In the genomic region with DNA sequence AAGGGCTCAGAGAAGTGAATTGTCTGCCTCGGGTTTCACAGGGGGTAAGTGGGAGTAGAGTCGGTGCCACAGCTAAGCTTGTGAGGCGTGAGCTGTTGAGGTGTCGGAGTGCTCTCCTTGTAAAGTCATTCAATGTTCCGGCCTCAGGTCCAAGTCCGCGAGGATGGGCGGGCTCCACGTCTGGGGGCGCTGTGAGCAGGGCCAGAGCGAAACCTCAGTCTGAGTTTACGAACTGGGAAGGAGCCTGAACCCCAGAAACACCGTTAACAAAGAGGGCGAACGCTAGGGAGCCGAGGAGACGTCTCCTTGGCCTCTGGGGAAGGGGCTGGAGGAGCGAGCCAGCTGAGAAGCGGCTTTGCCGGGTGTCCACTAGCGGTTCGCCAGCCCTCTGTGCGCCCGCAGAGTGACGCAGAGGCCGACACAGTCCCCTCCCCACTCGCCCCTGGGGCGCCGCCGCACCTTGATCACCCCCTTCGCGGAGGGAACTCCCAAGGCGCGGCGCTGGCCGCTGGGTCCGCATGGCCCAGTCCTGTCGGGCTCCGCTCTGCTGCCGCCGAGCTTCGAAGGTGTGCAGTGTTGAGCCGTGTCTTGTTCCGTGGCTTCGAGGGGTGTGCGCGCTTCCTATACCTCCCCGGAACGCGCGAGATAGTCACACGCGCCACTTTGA, we compare ENCODE assay signal across 14 cellular contexts. TPM values are rescaled to one million over a fixed set of nuclear protein-coding genes. Genes with fewer than 3 reads are reported as not detected.
DNase-seq lines count a peak whose midpoint lies in the region; ATAC-seq and TF ChIP-seq lines count a peak whose summit lies in the region.
"Had no signal": no experiment of that assay in that cellular context is flagged by ENCODE, and none has a peak within 500 bp of the region (broad histone marks: within the 10 kb centered on the region; RNA-seq: fewer than 3 reads in every experiment).

No MANE protein-coding gene starts in this region.

- CTCF ChIA-PET in RWPE1 (lab: Yijun Ruan, JAX): interaction anchor here (0.8 to 1.1 kb wide), 3 partner anchors 150 to 649 kb away, joined by 4 read pairs; a partner anchor contains a TSS

- H4K20me1 ChIP-seq in DND-41 (ENCODE audit: insufficient read depth, low read length) (peaks cover 31% of the 10 kb centered on the region), neural cell (ENCODE audit: insufficient read depth) (no peaks in the 10 kb centered on the region)

- H3K27ac ChIP-seq in DND-41 (ENCODE audit: low read length) (peak overlapping the region; percentile 95), RWPE2 (ENCODE audit: poor library complexity, severe bottlenecking) (no peak overlapping the region), right cardiac atrium (ENCODE audit: low read length) (no peak overlapping the region), neural cell (ENCODE audit: low read length) (no peak overlapping the region), RWPE1 (no peak overlapping the region; the same call in 1 of the 2 replicates)
- H3K27ac ChIP-seq: C4-2B, esophagus squamous epithelium, ovary had no signal

- TF ChIP-seq CTCF in DND-41 (IDR thresholded peaks at IDR 0.05; ENCODE audit: borderline replicate concordance, extremely low read depth, low read length, poor library complexity, severe bottlenecking): no peak
- no peak for TF ChIP-seq CTCF in RWPE2 (IDR thresholded peaks at IDR 0.05; ENCODE audit: poor library complexity, severe bottlenecking)
- no peak for TF ChIP-seq CTCF in neural cell (IDR thresholded peaks at IDR 0.05; ENCODE audit: poor library complexity, severe bottlenecking)
- TF ChIP-seq CTCF in RWPE1 (conservative IDR thresholded peaks at IDR 0.05; ENCODE audit: low read depth): no peak

- H2AFZ ChIP-seq in DND-41 (ENCODE audit: low read depth, low read length) (no peak overlapping the region), neural cell (ENCODE audit: low read depth, low read length) (no peak overlapping the region)

- peaks cover 75% of the 10 kb centered on the region for H3K4me1 ChIP-seq in DND-41 (ENCODE audit: insufficient read depth, low read length)
- no peaks in the 10 kb centered on the region for H3K4me1 ChIP-seq in RWPE2 (ENCODE audit: insufficient read depth, poor library complexity, severe bottlenecking)
- H3K4me1 ChIP-seq in right cardiac atrium (ENCODE audit: control insufficient read depth, insufficient read depth, low read length): no peaks in the 10 kb centered on the region

- H3K79me2 ChIP-seq in DND-41 (ENCODE audit: insufficient read depth, low read length) (peaks cover 47% of the 10 kb centered on the region), neural cell (replicated peaks; ENCODE audit: insufficient read depth, low read length) (no peaks in the 10 kb centered on the region)

- H3F3A ChIP-seq in neural cell (ENCODE audit: insufficient read depth, low read length, poor library complexity, severe bottlenecking): no peaks in the 10 kb centered on the region

- peak overlapping the region; percentile 10; the same call in 1 of the 2 replicates for H3K9ac ChIP-seq in DND-41 (ENCODE audit: low read depth, low read length)
- no peak overlapping the region for H3K9ac ChIP-seq in neural cell (ENCODE audit: low read length)

- intact Hi-C loops in right cardiac atrium (cut with DNase I): loop anchor here in 3 of 4 donors (5.0 to 10.0 kb wide), 6 partner anchors 87 to 653 kb away; a partner anchor contains a TSS

- POLR2A ChIA-PET in RWPE1 (lab: Yijun Ruan, JAX; ENCODE audit: low non-redundant PET): no interaction called here

- H3K36me3 ChIP-seq in DND-41 (ENCODE audit: insufficient read depth, low read length): peaks cover 52% of the 10 kb centered on the region
- peaks cover 10% of the 10 kb centered on the region for H3K36me3 ChIP-seq in RWPE2 (ENCODE audit: low read depth)
- H3K36me3 ChIP-seq in neural cell (ENCODE audit: insufficient read depth, low read length): no peaks in the 10 kb centered on the region
- H3K36me3 ChIP-seq: ovary had no signal

- H3K4me2 ChIP-seq in DND-41 (ENCODE audit: insufficient read depth, low read length) (peak overlapping the region; percentile 1; the same call in 1 of the 2 replicates), neural cell (ENCODE audit: low read length) (no peak overlapping the region)

- TF ChIP-seq EP300 in neural cell (conservative IDR thresholded peaks at IDR 0.05; ENCODE audit: poor library complexity, severe bottlenecking): no peak

- H3K9me3 ChIP-seq in DND-41 (ENCODE audit: insufficient read depth, low read length, severe bottlenecking) (no peaks in the 10 kb centered on the region), RWPE2 (ENCODE audit: severe bottlenecking) (no peaks in the 10 kb centered on the region), right cardiac atrium (ENCODE audit: control insufficient read depth, low read length) (no peaks in the 10 kb centered on the region), neural cell (ENCODE audit: low read length) (no peaks in the 10 kb centered on the region)
- H3K9me3 ChIP-seq: esophagus squamous epithelium, MG63, ovary had no signal

- H3K9me2 ChIP-seq in neural cell (ENCODE audit: insufficient read depth, low read length): no peaks in the 10 kb centered on the region

- 40% methylated on average over 53 of the region's 53 CpGs for WGBS in right cardiac atrium

- H3K27me3 ChIP-seq in DND-41 (ENCODE audit: insufficient read depth, low read length, poor library complexity) (no peaks in the 10 kb centered on the region), RWPE2 (ENCODE audit: insufficient read depth, poor library complexity, severe bottlenecking) (no peaks in the 10 kb centered on the region), right cardiac atrium (ENCODE audit: control insufficient read depth, insufficient read depth) (no peaks in the 10 kb centered on the region), neural cell (ENCODE audit: insufficient read depth, low read depth, low read length) (peaks cover 98% of the 10 kb centered on the region)
- H3K27me3 ChIP-seq: MG63 had no signal

- no peak for TF ChIP-seq RAD21 in neural cell (conservative IDR thresholded peaks at IDR 0.05)

- DNase-seq in DND-41 (no peak), RWPE2 (ENCODE audit: low spot score) (peak; percentile 56), right cardiac atrium (peak; percentile 23 to 68 (median 57)), RWPE1 (ENCODE audit: low spot score) (no peak), NCI-H82 (lab: John Stamatoyannopoulos, UW) (no peak)
- DNase-seq: esophagus squamous epithelium, GDM1 had no signal

- ATAC-seq in DND-41 (ENCODE audit: insufficient read depth, low read depth): no peak
- ATAC-seq in RWPE2 (ENCODE audit: low read depth): no peak
- ATAC-seq in right cardiac atrium: no peak
- ATAC-seq in HG02759 (IDR thresholded peaks at IDR 0.05; ENCODE audit: unreplicated experiment): no peak
- no peak for ATAC-seq in HG03442 (IDR thresholded peaks at IDR 0.05; ENCODE audit: unreplicated experiment)
- ATAC-seq: stimulated activated memory B cell treated with anti-CD40 and anti-IgM and Interleukin-4, amounts not matched to agents 10 μg/mL and 1 μg/mL and 100 μg/mL, for 72 hours had no signal

- H3K4me3 ChIP-seq in DND-41 (ENCODE audit: low read depth in 1 of 2, low read length in 2 of 2) (no peak overlapping the region), RWPE2 (ENCODE audit: severe bottlenecking) (no peak overlapping the region), right cardiac atrium (ENCODE audit: low read length) (no peak overlapping the region), neural cell (ENCODE audit: low read length) (peak overlapping the region; percentile 34)
- H3K4me3 ChIP-seq: MG63, ovary had no signal

TF ChIP-seq in neural cell, 6 proteins besides CTCF, POLR2A, EP300 and RAD21:
- TF ChIP-seq TAF1 (IDR thresholded peaks at IDR 0.05; ENCODE audit: low read depth) (no peak), POLR2AphosphoS5 (IDR thresholded peaks at IDR 0.05) (no peak), EZH2 (IDR thresholded peaks at IDR 0.05; ENCODE audit: borderline replicate concordance, insufficient read depth, low read length, poor library complexity, severe bottlenecking) (no peak), MXI1 (conservative IDR thresholded peaks at IDR 0.05; ENCODE audit: poor library complexity, severe bottlenecking) (no peak), SMC3 (conservative IDR thresholded peaks at IDR 0.05; ENCODE audit: poor library complexity) (no peak)
- TF ChIP-seq, protein P1, sequence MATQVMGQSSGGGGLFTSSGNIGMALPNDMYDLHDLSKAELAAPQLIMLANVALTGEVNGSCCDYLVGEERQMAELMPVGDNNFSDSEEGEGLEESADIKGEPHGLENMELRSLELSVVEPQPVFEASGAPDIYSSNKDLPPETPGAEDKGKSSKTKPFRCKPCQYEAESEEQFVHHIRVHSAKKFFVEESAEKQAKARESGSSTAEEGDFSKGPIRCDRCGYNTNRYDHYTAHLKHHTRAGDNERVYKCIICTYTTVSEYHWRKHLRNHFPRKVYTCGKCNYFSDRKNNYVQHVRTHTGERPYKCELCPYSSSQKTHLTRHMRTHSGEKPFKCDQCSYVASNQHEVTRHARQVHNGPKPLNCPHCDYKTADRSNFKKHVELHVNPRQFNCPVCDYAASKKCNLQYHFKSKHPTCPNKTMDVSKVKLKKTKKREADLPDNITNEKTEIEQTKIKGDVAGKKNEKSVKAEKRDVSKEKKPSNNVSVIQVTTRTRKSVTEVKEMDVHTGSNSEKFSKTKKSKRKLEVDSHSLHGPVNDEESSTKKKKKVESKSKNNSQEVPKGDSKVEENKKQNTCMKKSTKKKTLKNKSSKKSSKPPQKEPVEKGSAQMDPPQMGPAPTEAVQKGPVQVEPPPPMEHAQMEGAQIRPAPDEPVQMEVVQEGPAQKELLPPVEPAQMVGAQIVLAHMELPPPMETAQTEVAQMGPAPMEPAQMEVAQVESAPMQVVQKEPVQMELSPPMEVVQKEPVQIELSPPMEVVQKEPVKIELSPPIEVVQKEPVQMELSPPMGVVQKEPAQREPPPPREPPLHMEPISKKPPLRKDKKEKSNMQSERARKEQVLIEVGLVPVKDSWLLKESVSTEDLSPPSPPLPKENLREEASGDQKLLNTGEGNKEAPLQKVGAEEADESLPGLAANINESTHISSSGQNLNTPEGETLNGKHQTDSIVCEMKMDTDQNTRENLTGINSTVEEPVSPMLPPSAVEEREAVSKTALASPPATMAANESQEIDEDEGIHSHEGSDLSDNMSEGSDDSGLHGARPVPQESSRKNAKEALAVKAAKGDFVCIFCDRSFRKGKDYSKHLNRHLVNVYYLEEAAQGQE (IDR thresholded peaks at IDR 0.05; ENCODE audit: borderline replicate concordance): no peak

RNA-seq across cellular contexts. Expression of a gene that starts 4.9 kb away (rescaled TPM):
- 10 to 100 TPM in 3 of 4 donors, 1 to 10 TPM in 1; 9.4 to 17.8 (median 16.0) TPM for total RNA-seq in right cardiac atrium
- polyA plus RNA-seq in right cardiac atrium (7.3 TPM), neural cell (not detected in 2 replicates)
- polyA minus RNA-seq in neural cell: 0.49 TPM in 1 of 2 replicates, not detected in the other

Comparison
In these comparisons a context has a peak if more than half of its experiments do, and no peak if none do; other contexts are left out.
1. DNase-seq: peak in RWPE2 (single experiment) and right cardiac atrium (3 of 3); none in DND-41 (single experiment), RWPE1 (single experiment) and NCI-H82 (single experiment).